In genomic region chr15:98344591-98344990, GRCh38 we compare ENCODE assay signal across 1 cellular context.
TF ChIP-seq lines count a peak whose summit lies in the region.

No MANE protein-coding gene starts in this region.

TF ChIP-seq in H1, 55 proteins besides CTCF, POLR2A, EP300 and RAD21 (continued from another document):
- TF ChIP-seq ATF3 (IDR thresholded peaks at IDR 0.05; ENCODE audit: insufficient read depth, low read depth, low read length) (no peak), CHD1 (IDR thresholded peaks at IDR 0.05; ENCODE audit: low read depth, low read length) (no peak), TAF1 (IDR thresholded peaks at IDR 0.05; ENCODE audit: low read depth, low read length) (no peak)
TF ChIP-seq in H1: peak in this region for 0.
